9 cellular contexts compared by ENCODE assay signal in genomic region chr1:149916193-149916926, GRCh38. TPM values are rescaled to one million over a fixed set of nuclear protein-coding genes. Genes with fewer than 3 reads are reported as not detected.
A peak's percentile ranks its signal among the peaks of the same experiment; 100 is the strongest.
DNase-seq lines count a peak whose midpoint lies in the region; ATAC-seq and TF ChIP-seq lines count a peak whose summit lies in the region.
"Had no signal": no experiment of that assay in that cellular context is flagged by ENCODE, and none has a peak within 500 bp of the region (broad histone marks: within the 10 kb centered on the region; RNA-seq: fewer than 3 reads in every experiment).

No MANE protein-coding gene starts in this region.

- peak in 1 of 2 donors; percentile 32 for ATAC-seq in CD4-positive, CD25-positive, alpha-beta regulatory T cell (ENCODE audit: low read depth in 2 of 2)
- no peak for ATAC-seq in HG03457 (IDR thresholded peaks at IDR 0.05; ENCODE audit: unreplicated experiment)

- peak overlapping the region; percentile 82 to 90 (median 88) for H3K4me3 Mint-ChIP-seq in CD4-positive, CD25-positive, alpha-beta regulatory T cell
- peak overlapping the region; percentile 77 to 93 (median 93) for H3K4me3 Mint-ChIP-seq in nephron

- H3K27ac Mint-ChIP-seq in CD4-positive, CD25-positive, alpha-beta regulatory T cell = peak overlapping the region in 2 of 3 donors; percentile 42 to 65
- H3K27ac Mint-ChIP-seq in nephron = peak overlapping the region in 2 of 3 experiments; percentile 46 to 81

- H3K9me3 Mint-ChIP-seq in CD4-positive, CD25-positive, alpha-beta regulatory T cell = peaks cover 0 to 1% (median 0%) of the 10 kb centered on the region in 7 donors
- no peaks in the 10 kb centered on the region for H3K9me3 Mint-ChIP-seq in nephron

- H3K4me1 Mint-ChIP-seq in CD4-positive, CD25-positive, alpha-beta regulatory T cell = peaks cover 0 to 50% (median 15%) of the 10 kb centered on the region in 4 donors
- peaks cover 33% of the 10 kb centered on the region for H3K4me1 Mint-ChIP-seq in nephron

- no peaks in the 10 kb centered on the region for H3K36me3 Mint-ChIP-seq in CD4-positive, CD25-positive, alpha-beta regulatory T cell
- H3K36me3 Mint-ChIP-seq in nephron (ENCODE audit: low read depth) = peaks cover 19% of the 10 kb centered on the region

- TF ChIP-seq CTCF in nephron (IDR thresholded peaks at IDR 0.05; ENCODE audit: unreplicated experiment in 3 of 3) = no peak

- H3K36me3 ChIP-seq in CD4-positive, CD25-positive, alpha-beta regulatory T cell (ENCODE audit: control insufficient read depth, insufficient read depth, low read length) = no peaks in the 10 kb centered on the region

- H3K27ac ChIP-seq in CD4-positive, CD25-positive, alpha-beta regulatory T cell (ENCODE audit: insufficient read depth, low read length, poor library complexity, severe bottlenecking) = no peak overlapping the region
- H3K27ac ChIP-seq in caudate nucleus (ENCODE audit: low read depth, low read length) = peak overlapping the region; percentile 36

- peak overlapping the region; percentile 41 for H3K4me3 ChIP-seq in CD4-positive, CD25-positive, alpha-beta regulatory T cell (ENCODE audit: low read depth, low read length)

- peaks cover 12% of the 10 kb centered on the region for H3K27me3 Mint-ChIP-seq in CD4-positive, CD25-positive, alpha-beta regulatory T cell
- H3K27me3 Mint-ChIP-seq in nephron (ENCODE audit: low read depth) = no peaks in the 10 kb centered on the region

- H3K9me3 ChIP-seq in CD4-positive, CD25-positive, alpha-beta regulatory T cell (ENCODE audit: control insufficient read depth in 2 of 2, low read length in 2 of 2) = no peaks in the 10 kb centered on the region

- H3K4me1 ChIP-seq in CD4-positive, CD25-positive, alpha-beta regulatory T cell (ENCODE audit: control insufficient read depth, insufficient read depth, low read length, poor library complexity, severe bottlenecking) = peaks cover 20% of the 10 kb centered on the region

- in situ Hi-C loops in KBM-7 (cut with MboI; ENCODE audit: low pct_unique_long_range_greater_than_20kb, low sequenced_read_pairs) = no loop called here

- H3K27me3 ChIP-seq in CD4-positive, CD25-positive, alpha-beta regulatory T cell (ENCODE audit: control insufficient read depth, insufficient read depth, low read length) = peaks cover 5% of the 10 kb centered on the region

- DNase-seq in CD4-positive, CD25-positive, alpha-beta regulatory T cell = no peak
- DNase-seq in KBM-7 (peak; percentile 85), caudate nucleus (lab: John Stamatoyannopoulos, UW) (peak in 3 of 61 donors; percentile 14 to 30 (median 15)), NCI-H2107 treated with DMSO at 0.1 percent for 48 hours (lab: John Stamatoyannopoulos, UW; ENCODE audit: unreplicated experiment) (no peak), NOMO-1 treated with dmso at 0.1 percent for 144 hours (lab: John Stamatoyannopoulos, UW; ENCODE audit: unreplicated experiment) (no peak), SHP77 (lab: John Stamatoyannopoulos, UW) (no peak)
- DNase-seq: NCI-H510A had no signal

RNA-seq across cellular contexts. Expression of gene SV2A, which starts 1.3 kb away (rescaled TPM):
- total RNA-seq in CD4-positive, CD25-positive, alpha-beta regulatory T cell = 3.3 TPM
- 1 to 10 TPM in 3 of 4 donors, under 1 TPM in 1; 0.91 to 2.7 (median 1.4) TPM for polyA plus RNA-seq in CD4-positive, CD25-positive, alpha-beta regulatory T cell

RNA-seq across cellular contexts. Expression of gene SF3B4, which starts 11.2 kb away (rescaled TPM):
- total RNA-seq in CD4-positive, CD25-positive, alpha-beta regulatory T cell = 56.0 TPM
- polyA plus RNA-seq in CD4-positive, CD25-positive, alpha-beta regulatory T cell = 100 to 1,000 TPM in 1 of 4 donors, 10 to 100 TPM in 3; 81.8 to 103 (median 87.4) TPM

RNA-seq across cellular contexts. Expression of gene BOLA1, which starts 17.0 kb away (rescaled TPM):
- total RNA-seq in CD4-positive, CD25-positive, alpha-beta regulatory T cell = 6.2 TPM
- 10 to 100 TPM; 37.9 to 47.8 (median 39.5) TPM for polyA plus RNA-seq in CD4-positive, CD25-positive, alpha-beta regulatory T cell

RNA-seq across cellular contexts. Expression of gene MTMR11, which starts 20.3 kb away (rescaled TPM):
- 0.47 TPM for total RNA-seq in CD4-positive, CD25-positive, alpha-beta regulatory T cell
- polyA plus RNA-seq in CD4-positive, CD25-positive, alpha-beta regulatory T cell = under 1 TPM; 0.13 to 0.98 (median 0.48) TPM
